14 cellular contexts compared by ENCODE assay signal in genomic region chr17:72479113-72479512, GRCh38.
DNase-seq lines count a peak whose midpoint lies in the region; ATAC-seq, FAIRE-seq and TF ChIP-seq lines count a peak whose summit lies in the region.
"Had no signal": no experiment of that assay in that cellular context is flagged by ENCODE, and none has a peak within 500 bp of the region (broad histone marks: within the 10 kb centered on the region; RNA-seq: fewer than 3 reads in every experiment).

No MANE protein-coding gene starts in this region.

- H3K27me3 ChIP-seq in PC-3 (ENCODE audit: low read length) (no peaks in the 10 kb centered on the region), ascending aorta (no peaks in the 10 kb centered on the region)

- intact Hi-C loops in PC-3 (cut with micrococcal nuclease) (no loop called here), kidney (cut with DNase I) (no loop called here), ascending aorta (cut with DNase I) (no loop called here)

- no peaks in the 10 kb centered on the region for H3K9me2 ChIP-seq in PC-3 (replicated peaks; ENCODE audit: low read length)

- BruUV-seq in PC-3 (replicated peaks; lab: Mats Ljungman, UMichigan), result no TSS peak

- H3K9me3 ChIP-seq in PC-3 (ENCODE audit: low read length) (no peaks in the 10 kb centered on the region), kidney (ENCODE audit: control insufficient read depth in 1 of 2, low read length in 2 of 2) (peaks cover 0 to 3% of the 10 kb centered on the region in 2 donors), ascending aorta (peaks cover 0 to 7% of the 10 kb centered on the region in 2 donors)

- no peaks in the 10 kb centered on the region for H3F3A ChIP-seq in PC-3 (ENCODE audit: low read length, unreplicated experiment)

- H3K27ac ChIP-seq in PC-3 (ENCODE audit: low read length) (no peak overlapping the region), kidney (ENCODE audit: low read depth in 2 of 2, low read length in 2 of 2) (no peak overlapping the region), ascending aorta (no peak overlapping the region)

- H3K9ac ChIP-seq in PC-3 (ENCODE audit: low read length) (no peak overlapping the region), kidney (ENCODE audit: low read length in 2 of 2) (no peak overlapping the region)

- POLR2A ChIA-PET in PC-3 (lab: Charles Lee; ENCODE audit: unreplicated experiment), result no interaction called here

- peaks cover 12% of the 10 kb centered on the region for H3K4me1 ChIP-seq in PC-3 (ENCODE audit: insufficient read depth, low read length)
- no peaks in the 10 kb centered on the region for H3K4me1 ChIP-seq in kidney (ENCODE audit: control insufficient read depth in 1 of 2, insufficient read depth in 1 of 2, low read depth in 1 of 2, low read length in 2 of 2)
- no peaks in the 10 kb centered on the region for H3K4me1 ChIP-seq in ascending aorta

- TF ChIP-seq CTCF in PC-3 (conservative IDR thresholded peaks at IDR 0.05; ENCODE audit: low read depth, low read length), result peak; percentile 58
- no peak for TF ChIP-seq CTCF in kidney (IDR thresholded peaks at IDR 0.05; ENCODE audit: borderline replicate concordance, extremely low read depth, insufficient read depth)
- TF ChIP-seq CTCF in ascending aorta (IDR thresholded peaks at IDR 0.05), result no peak

- CTCF ChIA-PET in PC-3 (lab: Charles Lee), result no interaction called here

- H3K4me3 ChIP-seq in PC-3 (ENCODE audit: low read length) (no peak overlapping the region), kidney (ENCODE audit: low read length in 2 of 2) (no peak overlapping the region), ascending aorta (no peak overlapping the region)
- H3K4me3 ChIP-seq: K562 had no signal

- peaks cover 100% of the 10 kb centered on the region for H3K79me2 ChIP-seq in PC-3 (ENCODE audit: low read length)

- peak; percentile 24 for DNase-seq in DMS 273 treated with DMSO at 0.1 percent for 48 hours (lab: John Stamatoyannopoulos, UW)
- DNase-seq in PC-3, result peak; percentile 36
- DNase-seq in kidney, result peak; percentile 28
- no peak for DNase-seq in ascending aorta (ENCODE audit: low spot score in 2 of 2)
- DNase-seq: activated CD8-positive, alpha-beta T cell treated with anti-CD3 and anti-CD28 coated beads for 36 hours; aorta; GDM1; NCI-H187; nucleus accumbens had no signal

- H3K36me3 ChIP-seq in PC-3 (ENCODE audit: low read depth, low read length) (no peaks in the 10 kb centered on the region), kidney (ENCODE audit: control insufficient read depth in 1 of 2, insufficient read depth in 2 of 2, low read length in 2 of 2) (no peaks in the 10 kb centered on the region), ascending aorta (no peaks in the 10 kb centered on the region)

- no peak overlapping the region for H3K4me2 ChIP-seq in PC-3 (ENCODE audit: low read length)

- peak; percentile 50 for ATAC-seq in GM21786 (IDR thresholded peaks at IDR 0.05; ENCODE audit: unreplicated experiment)
- peak; percentile 61 for ATAC-seq in PC-3
- no peak for ATAC-seq in GM21390 (IDR thresholded peaks at IDR 0.05; ENCODE audit: unreplicated experiment)
- ATAC-seq in esophagus mucosa, result no peak
- ATAC-seq in HG03342 (IDR thresholded peaks at IDR 0.05; ENCODE audit: unreplicated experiment), result no peak
- ATAC-seq: activated CD8-positive, alpha-beta T cell treated with anti-CD3 and anti-CD28 coated beads for 36 hours; K562 had no signal

- FAIRE-seq in kidney (lab: Jason Lieb, UNC), result no peak
- FAIRE-seq: K562 had no signal

- H4K20me1 ChIP-seq in PC-3 (ENCODE audit: low read length), result 0 out of 2 replicates have a peak, but pooled peaks cover 6% of the 10 kb centered on the region

- no peak overlapping the region for H2AFZ ChIP-seq in PC-3 (ENCODE audit: low read length)

Comparison
In these comparisons a context has a peak if more than half of its experiments do, and no peak if none do; other contexts are left out.
1. DNase-seq: peak in DMS 273 treated with DMSO at 0.1 percent for 48 hours (single experiment), PC-3 (single experiment) and kidney (single experiment); none in ascending aorta (0 of 2).
2. ATAC-seq: peak in GM21786 (single experiment) and PC-3 (single experiment); none in GM21390 (single experiment), esophagus mucosa (single experiment) and HG03342 (single experiment).